10 cellular contexts compared by ENCODE assay signal in genomic region chr16:15518412-15519351, GRCh38.
DNase-seq lines count a peak whose midpoint lies in the region; ATAC-seq, FAIRE-seq and TF ChIP-seq lines count a peak whose summit lies in the region.
"Had no signal": no experiment of that assay in that cellular context is flagged by ENCODE, and none has a peak within 500 bp of the region (broad histone marks: within the 10 kb centered on the region; RNA-seq: fewer than 3 reads in every experiment).

No MANE protein-coding gene starts in this region.

- peaks cover 9% of the 10 kb centered on the region for H3K36me3 Mint-ChIP-seq in nephron (ENCODE audit: low read depth)
- H3K36me3 Mint-ChIP-seq: activated naive CD4-positive, alpha-beta T cell treated with anti-CD3 and anti-CD28 coated beads, Interleukin-2, amount 50 U/mL, for 24 hours had no signal

- peak overlapping the region; percentile 19 to 72 (median 70) for H3K27ac Mint-ChIP-seq in nephron
- H3K27ac Mint-ChIP-seq: activated naive CD4-positive, alpha-beta T cell treated with anti-CD3 and anti-CD28 coated beads, Interleukin-2, amount 50 U/mL, for 24 hours; stimulated activated naive CD8-positive, alpha-beta T cell treated with anti-CD3 and anti-CD28 coated beads, Interleukin-15, Interleukin-2, amounts not matched to agents 100 ng/mL and 50 ng/mL, for 24 hours had no signal

- no peak for TF ChIP-seq POLR2A in A549 (IDR thresholded peaks at IDR 0.05; ENCODE audit: low read length)

- H3K9me3 ChIP-seq in A549, result no peaks in the 10 kb centered on the region
- H3K9me3 ChIP-seq in Panc1 (ENCODE audit: control insufficient read depth, insufficient read depth, low read depth, low read length), result no peaks in the 10 kb centered on the region

- TF ChIP-seq EP300 in A549 (IDR thresholded peaks at IDR 0.05), result no peak

- H3K4me3 Mint-ChIP-seq in nephron, result peak overlapping the region in 1 of 3 experiments; percentile 14
- H3K4me3 Mint-ChIP-seq: activated naive CD4-positive, alpha-beta T cell treated with anti-CD3 and anti-CD28 coated beads, Interleukin-2, amount 50 U/mL, for 24 hours; stimulated activated naive CD8-positive, alpha-beta T cell treated with anti-CD3 and anti-CD28 coated beads, Interleukin-15, Interleukin-2, amounts not matched to agents 100 ng/mL and 50 ng/mL, for 24 hours had no signal

- no TSS peak for BruUV-seq in Panc1 (replicated peaks; lab: Mats Ljungman, UMichigan)

- H3K4me3 ChIP-seq in A549 (no peak overlapping the region), Panc1 (ENCODE audit: low read depth in 2 of 2, low read length in 2 of 2) (no peak overlapping the region)

- 20% methylated on average over 11 of the region's 11 CpGs for WGBS in A549 (ENCODE audit: missing lambda C conversion rate)

- TF ChIP-seq CTCF in A549 (IDR thresholded peaks at IDR 0.05) (no peak), Panc1 (IDR thresholded peaks at IDR 0.05) (no peak), nephron (IDR thresholded peaks at IDR 0.05; ENCODE audit: unreplicated experiment in 3 of 3) (no peak)

- in situ Hi-C loops in Panc1 (cut with HindIII; ENCODE audit: low pct_unique_long_range_greater_than_20kb, low sequenced_read_pairs), result no loop called here

- peak; percentile 83 to 94 for ATAC-seq in A549
- peak; percentile 45; the same call in 1 of the 2 replicates for ATAC-seq in Panc1
- no peak for ATAC-seq in HG02840 (IDR thresholded peaks at IDR 0.05; ENCODE audit: low FRiP score, unreplicated experiment)
- ATAC-seq in HG03175 (IDR thresholded peaks at IDR 0.05; ENCODE audit: unreplicated experiment), result no peak

- H3K27ac ChIP-seq in A549 (peak overlapping the region; percentile 66 to 88), Panc1 (ENCODE audit: low read length) (no peak overlapping the region)

- POLR2A ChIA-PET in A549 (lab: Yijun Ruan, JAX) (interaction anchor here (0.8 to 1.1 kb wide), 3 partner anchors 9 to 124 kb away, joined by 3 to 6 read pairs (median 5); partner anchors contain the start of gene MARF1), Panc1 (lab: Charles Lee) (interaction anchor here (0.5 kb wide), 1 partner anchor 32 kb away, joined by 6 read pairs; no protein-coding TSS in a partner anchor)

- no peaks in the 10 kb centered on the region for H3K27me3 ChIP-seq in Panc1 (ENCODE audit: control insufficient read depth, insufficient read depth, low read length)

- CTCF ChIA-PET in A549 (lab: Yijun Ruan, JAX) (interaction anchor here (0.6 to 6.0 kb wide), 8 partner anchors 16 to 110 kb away, joined by 3 to 35 read pairs (median 3); no protein-coding TSS in a partner anchor), Panc1 (lab: Charles Lee) (interaction anchor here (0.6 kb wide), 1 partner anchor 97 kb away, joined by 4 read pairs; no protein-coding TSS in a partner anchor)

- intact Hi-C loops in Panc1 (cut with micrococcal nuclease; ENCODE audit: unreplicated experiment), result no loop called here

- no peaks in the 10 kb centered on the region for H3K9me3 Mint-ChIP-seq in nephron
- H3K9me3 Mint-ChIP-seq: activated naive CD4-positive, alpha-beta T cell treated with anti-CD3 and anti-CD28 coated beads, Interleukin-2, amount 50 U/mL, for 24 hours; stimulated activated naive CD8-positive, alpha-beta T cell treated with anti-CD3 and anti-CD28 coated beads, Interleukin-15, Interleukin-2, amounts not matched to agents 100 ng/mL and 50 ng/mL, for 24 hours had no signal

- DNase-seq in A549 (ENCODE audit: low read depth in 1 of 2, low spot score in 1 of 2) (peak; percentile 82 to 88), Panc1 (ENCODE audit: low read depth, low spot score) (no peak), fibroblast of peridontal ligament (ENCODE audit: extremely low read depth) (peak; percentile 72), NCI-H1105 (lab: John Stamatoyannopoulos, UW) (no peak), middle frontal gyrus (ENCODE audit: extremely low spot score, low spot score) (no peak)

- H3K36me3 ChIP-seq in Panc1 (ENCODE audit: control insufficient read depth, insufficient read depth, low read length), result no peaks in the 10 kb centered on the region

- H3K4me1 Mint-ChIP-seq in nephron, result peaks cover 61% of the 10 kb centered on the region

- TF ChIP-seq RAD21 in A549 (conservative IDR thresholded peaks at IDR 0.05 in 1 of 2, IDR thresholded peaks at IDR 0.05 in 1 of 2), result no peak

- no peak for FAIRE-seq in A549 (lab: Jason Lieb, UNC)

- H3K4me1 ChIP-seq in A549 (peaks cover 51% of the 10 kb centered on the region), Panc1 (ENCODE audit: control insufficient read depth, insufficient read depth, low read length) (no peaks in the 10 kb centered on the region)

- peaks cover 9% of the 10 kb centered on the region for H3K27me3 Mint-ChIP-seq in nephron (ENCODE audit: low read depth)
- H3K27me3 Mint-ChIP-seq: activated naive CD4-positive, alpha-beta T cell treated with anti-CD3 and anti-CD28 coated beads, Interleukin-2, amount 50 U/mL, for 24 hours; stimulated activated naive CD8-positive, alpha-beta T cell treated with anti-CD3 and anti-CD28 coated beads, Interleukin-15, Interleukin-2, amounts not matched to agents 100 ng/mL and 50 ng/mL, for 24 hours had no signal

- H3K4me2 ChIP-seq in A549, result peak overlapping the region; percentile 58

TF ChIP-seq in A549, 52 proteins besides CTCF, POLR2A, EP300 and RAD21:
- no peak for TF ChIP-seq PBX3 (IDR thresholded peaks at IDR 0.05)
- TF ChIP-seq BHLHE40 (IDR thresholded peaks at IDR 0.05; ENCODE audit: low read depth, low read length), result peak; percentile 25; the same call in 1 of the 2 replicates
- no peak for TF ChIP-seq JUNB (IDR thresholded peaks at IDR 0.05)
- TF ChIP-seq JUN (IDR thresholded peaks at IDR 0.05), result peak in 1 of 2 experiments; percentile 23; a peak in 1 of 5 replicates
- 0 out of 4 replicates have a peak, but pooled peaks of 1 of the 2 experiments have one; percentile 24 for TF ChIP-seq CEBPB (IDR thresholded peaks at IDR 0.05)
- no peak for TF ChIP-seq RNF2 (IDR thresholded peaks at IDR 0.05; ENCODE audit: borderline replicate concordance, low read depth)
- peak; percentile 31 for TF ChIP-seq MAFK (IDR thresholded peaks at IDR 0.05; ENCODE audit: partially characterized antibody)
- no peak for TF ChIP-seq ZFP36 (IDR thresholded peaks at IDR 0.05; ENCODE audit: borderline replicate concordance, partially characterized antibody)
TF ChIP-seq in A549: peak in this region for 4.

Comparison
In these comparisons a context has a peak if more than half of its experiments do, and no peak if none do; other contexts are left out.
1. ATAC-seq: peak in A549 (2 of 2) and Panc1 (single experiment); none in HG02840 (single experiment) and HG03175 (single experiment).
2. DNase-seq: peak in A549 (2 of 2) and fibroblast of peridontal ligament (single experiment); none in Panc1 (single experiment), NCI-H1105 (single experiment) and middle frontal gyrus (single experiment).